Comparison of ENCODE assay signal across 1 cellular context in the genomic region with DNA sequence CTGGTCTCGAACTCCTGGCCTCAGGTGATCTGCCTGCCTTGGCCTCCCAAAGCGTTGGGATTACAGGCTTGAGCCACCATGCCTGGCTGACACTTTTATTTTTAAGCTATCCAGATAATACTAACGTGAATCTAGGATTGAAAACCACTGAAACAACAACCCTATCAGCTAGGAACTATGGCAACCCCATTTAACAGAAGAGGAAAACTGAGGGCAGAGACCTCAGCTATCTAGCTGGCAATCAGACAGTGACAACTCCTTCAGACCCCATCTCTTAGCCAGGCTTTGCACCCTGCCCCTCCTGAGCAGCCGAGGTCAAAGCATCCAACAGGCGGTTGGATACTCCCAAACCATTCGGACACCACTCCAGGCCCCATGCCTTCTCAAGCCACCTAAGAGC.
TF ChIP-seq lines count a peak whose summit lies in the region.

No MANE protein-coding gene starts in this region.

TF ChIP-seq in HepG2, 621 proteins besides CTCF, POLR2A, EP300 and RAD21:
- peak; percentile 92 for TF ChIP-seq ZNF629 (CRISPR knock-in tag; conservative IDR thresholded peaks at IDR 0.05)
- TF ChIP-seq ZNF639 (CRISPR knock-in tag; conservative IDR thresholded peaks at IDR 0.05): no peak
- TF ChIP-seq TCF7L2 (IDR thresholded peaks at IDR 0.05; ENCODE audit: low read depth, low read length): no peak
- TF ChIP-seq AFF4 (CRISPR knock-in tag; IDR thresholded peaks at IDR 0.05): no peak
- no peak for TF ChIP-seq SMC3 (IDR thresholded peaks at IDR 0.05; ENCODE audit: low read length)
- TF ChIP-seq SKIL (CRISPR knock-in tag; IDR thresholded peaks at IDR 0.05; ENCODE audit: borderline replicate concordance): no peak
- TF ChIP-seq XRCC5 (optimal IDR thresholded peaks at IDR 0.05; ENCODE audit: low read length): no peak
- peak; percentile 41; the same call in 1 of the 2 replicates for TF ChIP-seq ZMYM3 (CRISPR knock-in tag; IDR thresholded peaks at IDR 0.05)
TF ChIP-seq in HepG2: peak in this region for 2.
